Comparison of ENCODE assay signal across 17 cellular contexts in the genomic region with DNA sequence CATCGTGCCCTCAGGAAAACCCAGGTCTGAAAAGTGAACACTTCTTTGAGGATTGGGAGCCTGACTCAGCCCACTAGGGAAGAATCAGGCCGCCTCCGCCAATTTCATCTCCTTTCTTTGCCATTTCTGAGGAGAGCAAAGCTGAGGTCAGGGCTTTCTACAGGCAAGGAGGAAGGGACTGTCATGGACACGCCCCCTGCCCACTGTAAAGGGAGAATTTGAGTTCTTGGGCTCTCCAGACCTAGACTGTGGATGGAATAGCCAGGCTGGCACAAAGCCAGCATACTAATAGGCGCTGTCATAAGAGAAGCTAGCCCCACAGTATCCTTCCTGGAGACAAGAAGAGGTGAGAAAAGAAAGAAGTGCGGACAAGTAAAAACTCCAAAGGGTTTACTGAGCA. TPM values are rescaled to one million over a fixed set of nuclear protein-coding genes. Genes with fewer than 3 reads are reported as not detected.
DNase-seq lines count a peak whose midpoint lies in the region; ATAC-seq and TF ChIP-seq lines count a peak whose summit lies in the region.
"Had no signal": no experiment of that assay in that cellular context is flagged by ENCODE, and none has a peak within 500 bp of the region (broad histone marks: within the 10 kb centered on the region; RNA-seq: fewer than 3 reads in every experiment).

No MANE protein-coding gene starts in this region.

- intact Hi-C loops in Caco-2 (cut with micrococcal nuclease; ENCODE audit: unreplicated experiment), result loop anchor here (5.0 to 10.0 kb wide), 4 partner anchors 72 to 982 kb away; a partner anchor contains a TSS

- H3K4me1 ChIP-seq in Caco-2, result peaks cover 17% of the 10 kb centered on the region

- no peak overlapping the region for H3K4me3 ChIP-seq in Caco-2 (ENCODE audit: low read depth, low read length)

- TF ChIP-seq CTCF in WTC11 (IDR thresholded peaks at IDR 0.05), result no peak
- no peak for TF ChIP-seq CTCF in Caco-2 (IDR thresholded peaks at IDR 0.05; ENCODE audit: insufficient read depth in 1 of 2, low read depth in 1 of 2, low read length in 1 of 2, severe bottlenecking in 1 of 2, unreplicated experiment in 1 of 2)

- POLR2A ChIA-PET in WTC11 (lab: Charles Lee), result interaction anchor here (0.9 to 1.3 kb wide), 2 partner anchors 15 to 132 kb away, joined by 3 to 4 read pairs; a partner anchor contains a TSS
- POLR2A ChIA-PET in Caco-2 (lab: Charles Lee), result no interaction called here

- H3K9me3 Mint-ChIP-seq in WTC11 (no peaks in the 10 kb centered on the region), Caco-2 (ENCODE audit: unreplicated experiment) (no peaks in the 10 kb centered on the region)
- H3K9me3 Mint-ChIP-seq: naive thymus-derived CD8-positive, alpha-beta T cell had no signal

- H3K4me3 Mint-ChIP-seq in WTC11 (peak overlapping the region; percentile 41), Caco-2 (ENCODE audit: unreplicated experiment) (no peak overlapping the region)

- CTCF ChIA-PET in WTC11 (lab: Charles Lee) (interaction anchor here (0.9 to 5.9 kb wide), 6 partner anchors 14 to 265 kb away, joined by 3 to 99 read pairs (median 32); a partner anchor contains a TSS), Caco-2 (lab: Charles Lee) (interaction anchor here (1.2 kb wide), 1 partner anchor 338 kb away, joined by 3 read pairs; no protein-coding TSS in a partner anchor)

- no peaks in the 10 kb centered on the region for H3K36me3 ChIP-seq in Caco-2 (ENCODE audit: control insufficient read depth, insufficient read depth, low read length)
- H3K36me3 ChIP-seq: left lung, tibial nerve had no signal

- peaks cover 69% of the 10 kb centered on the region for H3K27me3 Mint-ChIP-seq in WTC11 (ENCODE audit: low read depth)
- H3K27me3 Mint-ChIP-seq in Caco-2 (ENCODE audit: insufficient read depth, unreplicated experiment), result peaks cover 34% of the 10 kb centered on the region

- H3K4me1 Mint-ChIP-seq in WTC11 (peaks cover 29% of the 10 kb centered on the region), Caco-2 (ENCODE audit: low read depth, unreplicated experiment) (peaks cover 20% of the 10 kb centered on the region)

- no peak for ATAC-seq in WTC11
- ATAC-seq: left lung; naive thymus-derived CD8-positive, alpha-beta T cell had no signal

- DNase-seq in NCI-H748 (lab: John Stamatoyannopoulos, UW; ENCODE audit: unreplicated experiment), result peak; percentile 56
- no peak for DNase-seq in NCI-H748 treated with DMSO at 0.1 percent for 48 hours (lab: John Stamatoyannopoulos, UW)
- DNase-seq in COLO668 (lab: John Stamatoyannopoulos, UW; ENCODE audit: unreplicated experiment), result peak; percentile 16
- no peak for DNase-seq in WTC11 (ENCODE audit: low spot score)
- peak; percentile 18 for DNase-seq in left kidney (ENCODE audit: low read depth, low spot score)
- DNase-seq in central memory CD4-positive, alpha-beta T cell, result no peak
- DNase-seq in NCI-H146 treated with DMSO at 0.1 percent for 48 hours (lab: John Stamatoyannopoulos, UW; ENCODE audit: unreplicated experiment), result no peak
- DNase-seq in Caco-2, result no peak
- DNase-seq: activated effector memory CD4-positive, alpha-beta T cell treated with Interleukin-2 at 50 U/mL for 16 hours; dorsolateral prefrontal cortex; hippocampal formation; naive thymus-derived CD8-positive, alpha-beta T cell; NCI-H2081 treated with DMSO at 0.1 percent for 48 hours; stimulated activated CD8-positive, alpha-beta memory T cell treated with anti-CD3 and anti-CD28 coated beads, Interleukin-4, amount 100 ng/mL, for 48 hours; T1000 had no signal

- H3K9me3 ChIP-seq in Caco-2, result no peaks in the 10 kb centered on the region
- H3K9me3 ChIP-seq: left lung, tibial nerve had no signal

- no peaks in the 10 kb centered on the region for H3K36me3 Mint-ChIP-seq in WTC11
- peaks cover 16% of the 10 kb centered on the region for H3K36me3 Mint-ChIP-seq in Caco-2 (ENCODE audit: insufficient read depth, unreplicated experiment)
- H3K36me3 Mint-ChIP-seq: naive thymus-derived CD8-positive, alpha-beta T cell had no signal

- H3K27ac Mint-ChIP-seq in WTC11 (no peak overlapping the region), Caco-2 (ENCODE audit: unreplicated experiment) (no peak overlapping the region)

- H3K27me3 ChIP-seq in Caco-2 (replicated peaks; ENCODE audit: control insufficient read depth, insufficient read depth, low read length), result peaks cover 9% of the 10 kb centered on the region

- no TSS peak for BruUV-seq in Caco-2 (replicated peaks; lab: Mats Ljungman, UMichigan)

TF ChIP-seq in WTC11, 78 proteins besides CTCF, POLR2A, EP300 and RAD21:
- TF ChIP-seq ESRRA (CRISPR knock-in tag; IDR thresholded peaks at IDR 0.05; ENCODE audit: borderline replicate concordance), result no peak
- TF ChIP-seq, protein P1, sequence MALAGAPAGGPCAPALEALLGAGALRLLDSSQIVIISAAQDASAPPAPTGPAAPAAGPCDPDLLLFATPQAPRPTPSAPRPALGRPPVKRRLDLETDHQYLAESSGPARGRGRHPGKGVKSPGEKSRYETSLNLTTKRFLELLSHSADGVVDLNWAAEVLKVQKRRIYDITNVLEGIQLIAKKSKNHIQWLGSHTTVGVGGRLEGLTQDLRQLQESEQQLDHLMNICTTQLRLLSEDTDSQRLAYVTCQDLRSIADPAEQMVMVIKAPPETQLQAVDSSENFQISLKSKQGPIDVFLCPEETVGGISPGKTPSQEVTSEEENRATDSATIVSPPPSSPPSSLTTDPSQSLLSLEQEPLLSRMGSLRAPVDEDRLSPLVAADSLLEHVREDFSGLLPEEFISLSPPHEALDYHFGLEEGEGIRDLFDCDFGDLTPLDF (CRISPR knock-in tag; IDR thresholded peaks at IDR 0.05), result no peak
- no peak for TF ChIP-seq NFE2L1 (CRISPR knock-in tag; IDR thresholded peaks at IDR 0.05)
- TF ChIP-seq, protein P2, sequence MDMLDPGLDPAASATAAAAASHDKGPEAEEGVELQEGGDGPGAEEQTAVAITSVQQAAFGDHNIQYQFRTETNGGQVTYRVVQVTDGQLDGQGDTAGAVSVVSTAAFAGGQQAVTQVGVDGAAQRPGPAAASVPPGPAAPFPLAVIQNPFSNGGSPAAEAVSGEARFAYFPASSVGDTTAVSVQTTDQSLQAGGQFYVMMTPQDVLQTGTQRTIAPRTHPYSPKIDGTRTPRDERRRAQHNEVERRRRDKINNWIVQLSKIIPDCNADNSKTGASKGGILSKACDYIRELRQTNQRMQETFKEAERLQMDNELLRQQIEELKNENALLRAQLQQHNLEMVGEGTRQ (CRISPR knock-in tag; IDR thresholded peaks at IDR 0.05), result no peak
- no peak for TF ChIP-seq TEAD1 (CRISPR knock-in tag; IDR thresholded peaks at IDR 0.05)
- TF ChIP-seq GRHL2 (CRISPR knock-in tag; IDR thresholded peaks at IDR 0.05; ENCODE audit: insufficient replicate concordance, severe bottlenecking), result no peak
- no peak for TF ChIP-seq FOXK1 (CRISPR knock-in tag; IDR thresholded peaks at IDR 0.05)
- TF ChIP-seq ETV6 (CRISPR knock-in tag; IDR thresholded peaks at IDR 0.05), result no peak
- no peak for TF ChIP-seq ZNF219 (CRISPR knock-in tag; IDR thresholded peaks at IDR 0.05; ENCODE audit: borderline replicate concordance)
- TF ChIP-seq, protein P3, sequence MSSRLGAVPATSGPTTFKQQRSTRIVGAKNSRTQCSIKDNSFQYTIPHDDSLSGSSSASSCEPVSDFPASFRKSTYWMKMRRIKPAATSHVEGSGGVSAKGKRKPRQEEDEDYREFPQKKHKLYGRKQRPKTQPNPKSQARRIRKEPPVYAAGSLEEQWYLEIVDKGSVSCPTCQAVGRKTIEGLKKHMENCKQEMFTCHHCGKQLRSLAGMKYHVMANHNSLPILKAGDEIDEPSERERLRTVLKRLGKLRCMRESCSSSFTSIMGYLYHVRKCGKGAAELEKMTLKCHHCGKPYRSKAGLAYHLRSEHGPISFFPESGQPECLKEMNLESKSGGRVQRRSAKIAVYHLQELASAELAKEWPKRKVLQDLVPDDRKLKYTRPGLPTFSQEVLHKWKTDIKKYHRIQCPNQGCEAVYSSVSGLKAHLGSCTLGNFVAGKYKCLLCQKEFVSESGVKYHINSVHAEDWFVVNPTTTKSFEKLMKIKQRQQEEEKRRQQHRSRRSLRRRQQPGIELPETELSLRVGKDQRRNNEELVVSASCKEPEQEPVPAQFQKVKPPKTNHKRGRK (CRISPR knock-in tag; IDR thresholded peaks at IDR 0.05; ENCODE audit: borderline replicate concordance), result no peak
- no peak for TF ChIP-seq RORB (CRISPR knock-in tag; IDR thresholded peaks at IDR 0.05)
- TF ChIP-seq JUN (CRISPR knock-in tag; IDR thresholded peaks at IDR 0.05), result no peak
TF ChIP-seq in WTC11: peak in this region for 0.

RNA-seq across cellular contexts. Expression of a gene that starts 3.4 kb away (rescaled TPM):
- 0.92 to 1.6 TPM (median 1.6 TPM) in 3 replicates for total RNA-seq in WTC11 (2021)
- total RNA-seq in Caco-2 (2022), result 0.30 and 0.61 TPM in 2 replicates

RNA-seq across cellular contexts. Expression of a gene that starts 15.0 kb away (rescaled TPM):
- 29.3 to 30.6 TPM (median 29.8 TPM) in 3 replicates for total RNA-seq in WTC11 (2021)
- total RNA-seq in Caco-2 (2022), result 31.3 and 34.1 TPM in 2 replicates

Comparison
In these comparisons a context has a peak if more than half of its experiments do, and no peak if none do; other contexts are left out.
1. DNase-seq: peak in NCI-H748 (single experiment), COLO668 (single experiment) and left kidney (single experiment); none in NCI-H748 treated with DMSO at 0.1 percent for 48 hours (single experiment), WTC11 (single experiment), central memory CD4-positive, alpha-beta T cell (single experiment), NCI-H146 treated with DMSO at 0.1 percent for 48 hours (single experiment) and Caco-2 (0 of 2).